Comparison of ENCODE assay signal across 25 cellular contexts in genomic region chr5:128345247-128345646, GRCh38.
"Had no signal": no experiment of that assay in that cellular context is flagged by ENCODE, and none has a peak within 500 bp of the region (broad histone marks: within the 10 kb centered on the region; RNA-seq: fewer than 3 reads in every experiment).

No MANE protein-coding gene starts in this region.

- H3K36me3 Mint-ChIP-seq: naive thymus-derived CD8-positive, alpha-beta T cell; stimulated activated effector memory CD8-positive, alpha-beta T cell treated with anti-CD3 and anti-CD28 coated beads, Interleukin-12 subunit alpha, Interleukin-12 subunit beta, amount 100 ng/mL, for 72 hours had no signal

- H3K4me3 ChIP-seq: lower lobe of right lung, pancreas, prostate gland, right lobe of liver, skin epidermis, suprapubic skin, thoracic aorta, tibial artery, uterus had no signal

- H3K4me1 ChIP-seq: lower lobe of right lung, pancreas, prostate gland, right lobe of liver, suprapubic skin, tibial artery, uterus had no signal

- H3K4me3 Mint-ChIP-seq: naive thymus-derived CD8-positive, alpha-beta T cell; neural crest cell; stimulated activated effector memory CD8-positive, alpha-beta T cell treated with anti-CD3 and anti-CD28 coated beads, Interleukin-12 subunit alpha, Interleukin-12 subunit beta, amount 100 ng/mL, for 72 hours; stimulated activated naive CD8-positive, alpha-beta T cell treated with anti-CD3 and anti-CD28 coated beads, Interleukin-15, Interleukin-2, amounts not matched to agents 100 ng/mL and 50 ng/mL, for 24 hours; type B pancreatic cell had no signal

- H3K4me1 Mint-ChIP-seq: naive thymus-derived CD8-positive, alpha-beta T cell; neural crest cell; stimulated activated effector memory CD8-positive, alpha-beta T cell treated with anti-CD3 and anti-CD28 coated beads, Interleukin-12 subunit alpha, Interleukin-12 subunit beta, amount 100 ng/mL, for 72 hours had no signal

- H3K27me3 ChIP-seq: neutrophil, right lobe of liver, suprapubic skin, tibial artery, uterus had no signal

- FAIRE-seq: pancreas had no signal

- H3K27ac ChIP-seq: lower lobe of right lung, neutrophil, pancreas, prostate gland, right lobe of liver, skin epidermis, suprapubic skin, thoracic aorta, tibial artery, uterus had no signal

- H3K36me3 ChIP-seq: lower lobe of right lung, pancreas, prostate gland, right lobe of liver, suprapubic skin, thoracic aorta, tibial artery, uterus had no signal

- H3K27ac Mint-ChIP-seq: naive thymus-derived CD8-positive, alpha-beta T cell; stimulated activated effector memory CD8-positive, alpha-beta T cell treated with anti-CD3 and anti-CD28 coated beads, Interleukin-12 subunit alpha, Interleukin-12 subunit beta, amount 100 ng/mL, for 72 hours; stimulated activated naive CD8-positive, alpha-beta T cell treated with anti-CD3 and anti-CD28 coated beads, Interleukin-15, Interleukin-2, amounts not matched to agents 100 ng/mL and 50 ng/mL, for 24 hours; type B pancreatic cell had no signal

- H3K27me3 Mint-ChIP-seq: stimulated activated naive CD8-positive, alpha-beta T cell treated with anti-CD3 and anti-CD28 coated beads, Interleukin-15, Interleukin-2, amounts not matched to agents 100 ng/mL and 50 ng/mL, for 24 hours; type B pancreatic cell had no signal

- H3K9me3 Mint-ChIP-seq: nephron; neural crest cell; stimulated activated naive CD8-positive, alpha-beta T cell treated with anti-CD3 and anti-CD28 coated beads, Interleukin-15, Interleukin-2, amounts not matched to agents 100 ng/mL and 50 ng/mL, for 24 hours; type B pancreatic cell had no signal

- H3K9me3 ChIP-seq: lower lobe of right lung, neutrophil, pancreas, prostate gland, right lobe of liver, suprapubic skin, thoracic aorta, tibial artery, uterus had no signal

- ATAC-seq: left lobe of liver; lower lobe of right lung; naive thymus-derived CD8-positive, alpha-beta T cell; pancreas; right lobe of liver; stimulated activated effector memory CD8-positive, alpha-beta T cell treated with anti-CD3 and anti-CD28 coated beads, Interleukin-12 subunit alpha, Interleukin-12 subunit beta, amount 100 ng/mL, for 72 hours had no signal

- DNase-seq: head of caudate nucleus; islet precursor cell; lower lobe of right lung; mammary epithelial cell; mesenchymal stem cell; naive thymus-derived CD8-positive, alpha-beta T cell; occipital lobe; pancreas; posterior cingulate gyrus; right lobe of liver; stimulated activated CD4-positive, alpha-beta T cell treated with anti-CD3 and anti-CD28 coated beads, Interleukin-4, amount 100 ng/mL, for 24 hours; stimulated activated naive CD4-positive, alpha-beta T cell; tibial artery; uterus had no signal
